8 cellular contexts compared by ENCODE assay signal in the genomic region with DNA sequence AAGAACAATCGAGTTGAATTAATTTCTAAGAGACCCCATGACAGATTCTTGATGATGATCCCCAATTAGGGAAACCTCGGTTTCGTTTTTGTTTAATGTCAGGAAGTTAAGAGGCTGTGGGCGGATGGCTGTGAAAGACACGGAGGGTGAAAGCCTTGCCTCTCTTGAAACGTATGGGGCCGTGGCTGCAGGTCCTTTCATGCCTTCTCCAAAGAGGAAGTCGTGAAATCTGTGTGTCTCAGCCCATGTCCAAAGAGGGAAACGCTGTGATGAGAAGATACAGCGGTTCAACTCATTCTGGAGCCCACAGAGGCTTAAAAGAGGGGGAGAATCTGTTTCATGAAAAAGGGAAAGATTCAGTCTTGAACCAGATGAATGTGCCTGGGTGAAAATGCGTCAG. TPM values are rescaled to one million over a fixed set of nuclear protein-coding genes. Genes with fewer than 3 reads are reported as not detected.
DNase-seq lines count a peak whose midpoint lies in the region; ATAC-seq and TF ChIP-seq lines count a peak whose summit lies in the region.

No MANE protein-coding gene starts in this region.

- peaks cover 4% of the 10 kb centered on the region for H3K27me3 Mint-ChIP-seq in chondrocyte (ENCODE audit: low read depth)

- H3K27ac Mint-ChIP-seq in chondrocyte (ENCODE audit: unreplicated experiment), result no peak overlapping the region

- no peaks in the 10 kb centered on the region for H3K4me1 Mint-ChIP-seq in chondrocyte (ENCODE audit: low read depth)

- no peaks in the 10 kb centered on the region for H3K36me3 Mint-ChIP-seq in chondrocyte (ENCODE audit: low read depth)

- peak; percentile 61 for ATAC-seq in GM21381 (IDR thresholded peaks at IDR 0.05; ENCODE audit: unreplicated experiment)
- no peak for ATAC-seq in HG02970 (IDR thresholded peaks at IDR 0.05; ENCODE audit: low FRiP score, unreplicated experiment)

- DNase-seq in NAMALWA (ENCODE audit: low spot score) (peak; percentile 45), chondrocyte (ENCODE audit: low spot score) (no peak), glomerular visceral epithelial cell (ENCODE audit: extremely low spot score) (no peak), NCI-H2196 treated with DMSO at 0.1 percent for 48 hours (lab: John Stamatoyannopoulos, UW; ENCODE audit: unreplicated experiment) (no peak)
- DNase-seq in activated effector memory CD4-positive, alpha-beta T cell treated with anti-CD3 and anti-CD28 coated beads, Interleukin-2, amount 50 U/mL, for 16 hours, result peak; percentile 75
- peak; percentile 38 for DNase-seq in stimulated activated CD4-positive, alpha-beta T cell treated with anti-CD3 and anti-CD28 coated beads, Interleukin-1b, Interleukin-23, amount 100 ng/mL, for 48 hours

- TF ChIP-seq CTCF in chondrocyte (IDR thresholded peaks at IDR 0.05), result no peak

- no peaks in the 10 kb centered on the region for H3K9me3 Mint-ChIP-seq in chondrocyte (ENCODE audit: low read depth)

- H3K4me3 Mint-ChIP-seq in chondrocyte (ENCODE audit: unreplicated experiment), result no peak overlapping the region

RNA-seq across cellular contexts. Expression of a gene that starts 51.4 kb away (rescaled TPM):
- total RNA-seq in chondrocyte, result 0.39 to 1.8 TPM (median 1.7 TPM) in 3 replicates

Comparison
In these comparisons a context has a peak if more than half of its experiments do, and no peak if none do; other contexts are left out.
1. DNase-seq: peak in NAMALWA (single experiment), activated effector memory CD4-positive, alpha-beta T cell treated with anti-CD3 and anti-CD28 coated beads, Interleukin-2, amount 50 U/mL, for 16 hours (single experiment) and stimulated activated CD4-positive, alpha-beta T cell treated with anti-CD3 and anti-CD28 coated beads, Interleukin-1b, Interleukin-23, amount 100 ng/mL, for 48 hours (single experiment); none in chondrocyte (single experiment), glomerular visceral epithelial cell (single experiment) and NCI-H2196 treated with DMSO at 0.1 percent for 48 hours (single experiment).